26 cellular contexts compared by ENCODE assay signal in genomic region chr17:4672055-4672630, GRCh38. TPM values are rescaled to one million over a fixed set of nuclear protein-coding genes. Genes with fewer than 3 reads are reported as not detected.
"Had no signal": no experiment of that assay in that cellular context is flagged by ENCODE, and none has a peak within 500 bp of the region (broad histone marks: within the 10 kb centered on the region; RNA-seq: fewer than 3 reads in every experiment).

No MANE protein-coding gene starts in this region.

- H3K4me1 Mint-ChIP-seq: endodermal cell, nephron had no signal

- H3K4me3 ChIP-seq: colonic mucosa, hepatocyte, lung, right atrium auricular region, sigmoid colon, skin epidermis, tibial artery, upper lobe of right lung, vagina had no signal

- H3K79me2 ChIP-seq: hepatocyte had no signal

- DNase-seq: colonic mucosa; effector CD4-positive, alpha-beta T cell; endodermal cell; foreskin melanocyte; head of caudate nucleus; left colon; left ventricle myocardium superior; mesenchymal stem cell; naive B cell; sigmoid colon; stimulated activated CD4-positive, alpha-beta T cell treated with anti-CD3 and anti-CD28 coated beads, Interleukin-2, amount 100 ng/mL, for 24 hours; stimulated activated CD4-positive, alpha-beta T cell treated with anti-CD3 and anti-CD28 coated beads, Interleukin-4, amount 100 ng/mL, for 4 hours; stimulated activated naive CD4-positive, alpha-beta T cell treated with Interleukin-2 at 50 U/mL for 16 hours; tibial artery; upper lobe of right lung had no signal

- H2AFZ ChIP-seq: hepatocyte had no signal

- H3K4me2 ChIP-seq: hepatocyte had no signal

- H3K9me3 ChIP-seq: colonic mucosa, neutrophil, right atrium auricular region, sigmoid colon, tibial artery, upper lobe of right lung, vagina had no signal

- H3K27me3 Mint-ChIP-seq: naive B cell had no signal

- H3K4me1 ChIP-seq: colonic mucosa, right atrium auricular region, sigmoid colon, tibial artery, upper lobe of right lung, vagina had no signal

- H3K27ac ChIP-seq: colonic mucosa, hepatocyte, neutrophil, right atrium auricular region, sigmoid colon, skin epidermis, tibial artery, upper lobe of right lung, vagina had no signal

- H3K9me3 Mint-ChIP-seq: endodermal cell, naive B cell, nephron had no signal

- ATAC-seq: left colon, left ventricle myocardium superior, upper lobe of right lung had no signal

- H3K4me3 Mint-ChIP-seq: endodermal cell, nephron had no signal

- H3K27ac Mint-ChIP-seq: endodermal cell, nephron had no signal

- H3K27me3 ChIP-seq: colonic mucosa, hepatocyte, right atrium auricular region, sigmoid colon, tibial artery, upper lobe of right lung, vagina had no signal

RNA-seq across cellular contexts. Expression of gene ALOX15, which starts 30.7 kb away (rescaled TPM):
- total RNA-seq: dermis microvascular lymphatic vessel endothelial cell, endodermal cell, kidney epithelial cell, osteocyte, posterior vena cava, vagina had no signal
